In genomic region chr7:2710256-2710655, GRCh38 we compare ENCODE assay signal across 10 cellular contexts. TPM values are rescaled to one million over a fixed set of nuclear protein-coding genes. Genes with fewer than 3 reads are reported as not detected.
DNase-seq lines count a peak whose midpoint lies in the region; ATAC-seq and TF ChIP-seq lines count a peak whose summit lies in the region.
"Had no signal": no experiment of that assay in that cellular context is flagged by ENCODE, and none has a peak within 500 bp of the region (broad histone marks: within the 10 kb centered on the region; RNA-seq: fewer than 3 reads in every experiment).

No MANE protein-coding gene starts in this region.

- peak overlapping the region; percentile 81 for H3K27ac Mint-ChIP-seq in central memory CD8-positive, alpha-beta T cell (ENCODE audit: low read depth)
- H3K27ac Mint-ChIP-seq in osteocyte (ENCODE audit: unreplicated experiment) (no peak overlapping the region), endothelial cell (ENCODE audit: unreplicated experiment) (no peak overlapping the region)

- DNase-seq in NAMALWA (ENCODE audit: low spot score) (peak; percentile 85), osteocyte (ENCODE audit: extremely low spot score, unreplicated experiment) (no peak), endothelial cell (ENCODE audit: low spot score) (no peak), NCI-H524 treated with DMSO at 0.1 percent for 48 hours (lab: John Stamatoyannopoulos, UW) (no peak), epidermal melanocyte (ENCODE audit: insufficient read length, low spot score) (no peak)
- peak; percentile 49 to 59 for DNase-seq in central memory CD8-positive, alpha-beta T cell (ENCODE audit: low spot score in 2 of 2)

- peaks cover 14% of the 10 kb centered on the region for H3K36me3 Mint-ChIP-seq in central memory CD8-positive, alpha-beta T cell (ENCODE audit: insufficient read depth)
- H3K36me3 Mint-ChIP-seq in osteocyte (ENCODE audit: unreplicated experiment) (peaks cover 14% of the 10 kb centered on the region), endothelial cell (ENCODE audit: low read depth, unreplicated experiment) (peaks cover 18% of the 10 kb centered on the region)

- peak overlapping the region; percentile 85 to 98 (median 93) for H3K4me2 ChIP-seq in BLaER1 treated with 17β-estradiol and CSF1 and Interleukin-3, amounts not matched to agents 10 nM and 100 nM

- no peaks in the 10 kb centered on the region for H3K27me3 Mint-ChIP-seq in central memory CD8-positive, alpha-beta T cell
- H3K27me3 Mint-ChIP-seq in osteocyte (ENCODE audit: unreplicated experiment) (no peaks in the 10 kb centered on the region), endothelial cell (ENCODE audit: unreplicated experiment) (peaks cover 16% of the 10 kb centered on the region)

- H3K9ac ChIP-seq in BLaER1 treated with 17β-estradiol and CSF1 and Interleukin-3, amounts not matched to agents 10 nM and 100 nM = peak overlapping the region; percentile 4 to 78 (median 45); a peak in 18 of 22 replicates

- TF ChIP-seq CTCF in osteocyte (IDR thresholded peaks at IDR 0.05) = no peak
- no peak for TF ChIP-seq CTCF in endothelial cell (IDR thresholded peaks at IDR 0.05; ENCODE audit: unreplicated experiment)

- peak overlapping the region in 8 of 11 experiments; percentile 58 to 83 (median 72); a peak in 14 of 22 replicates for H3K27ac ChIP-seq in BLaER1 treated with 17β-estradiol and CSF1 and Interleukin-3, amounts not matched to agents 10 nM and 100 nM
- H3K27ac ChIP-seq: heart left ventricle, thoracic aorta had no signal

- H4K20me1 ChIP-seq in BLaER1 treated with 17β-estradiol and CSF1 and Interleukin-3, amounts not matched to agents 10 nM and 100 nM = peaks cover 0 to 49% (median 0%) of the 10 kb centered on the region in 11 experiments; a peak in 4 of 22 replicates

- H3K36me3 ChIP-seq in BLaER1 treated with 17β-estradiol and CSF1 and Interleukin-3, amounts not matched to agents 10 nM and 100 nM = no peaks in the 10 kb centered on the region
- H3K36me3 ChIP-seq: thoracic aorta had no signal

- peak overlapping the region; percentile 22 to 57 (median 36); a peak in 17 of 20 replicates for H3K4me3 ChIP-seq in BLaER1 treated with 17β-estradiol and CSF1 and Interleukin-3, amounts not matched to agents 10 nM and 100 nM

- no peaks in the 10 kb centered on the region for H3K9me3 Mint-ChIP-seq in central memory CD8-positive, alpha-beta T cell
- no peaks in the 10 kb centered on the region for H3K9me3 Mint-ChIP-seq in osteocyte (ENCODE audit: unreplicated experiment)
- H3K9me3 Mint-ChIP-seq in endothelial cell (ENCODE audit: unreplicated experiment) = no peaks in the 10 kb centered on the region

- ATAC-seq in GM21423 (IDR thresholded peaks at IDR 0.05; ENCODE audit: unreplicated experiment) = peak; percentile 32
- ATAC-seq in central memory CD8-positive, alpha-beta T cell (replicated peaks; ENCODE audit: extremely low read depth, poor library complexity, severe bottlenecking) = peak; percentile 75

- H3K9me3 ChIP-seq in BLaER1 treated with 17β-estradiol and CSF1 and Interleukin-3, amounts not matched to agents 10 nM and 100 nM (replicated peaks in 1 of 11) = peaks cover 0 to 6% (median 0%) of the 10 kb centered on the region in 11 experiments; a peak in 1 of 22 replicates
- H3K9me3 ChIP-seq: thoracic aorta had no signal

- H3K4me1 ChIP-seq in BLaER1 treated with 17β-estradiol and CSF1 and Interleukin-3, amounts not matched to agents 10 nM and 100 nM = peaks cover 64 to 100% (median 93%) of the 10 kb centered on the region in 10 experiments

- H3K4me1 Mint-ChIP-seq in central memory CD8-positive, alpha-beta T cell = peaks cover 28% of the 10 kb centered on the region
- peaks cover 9% of the 10 kb centered on the region for H3K4me1 Mint-ChIP-seq in osteocyte (ENCODE audit: unreplicated experiment)
- peaks cover 28% of the 10 kb centered on the region for H3K4me1 Mint-ChIP-seq in endothelial cell (ENCODE audit: unreplicated experiment)

- peak overlapping the region; percentile 82 for H3K4me3 Mint-ChIP-seq in central memory CD8-positive, alpha-beta T cell
- no peak overlapping the region for H3K4me3 Mint-ChIP-seq in osteocyte (ENCODE audit: unreplicated experiment)
- H3K4me3 Mint-ChIP-seq in endothelial cell (ENCODE audit: unreplicated experiment) = no peak overlapping the region

- H3K27me3 ChIP-seq in BLaER1 treated with 17β-estradiol and CSF1 and Interleukin-3, amounts not matched to agents 10 nM and 100 nM = peaks cover 0 to 38% (median 0%) of the 10 kb centered on the region in 11 experiments; a peak in 7 of 22 replicates
- H3K27me3 ChIP-seq: heart left ventricle had no signal

RNA-seq across cellular contexts. Expression of gene AMZ1, which starts 22.3 kb away (rescaled TPM):
- 5.8 and 6.6 TPM in 2 replicates for total RNA-seq in osteocyte
- 0.05 TPM for total RNA-seq in endothelial cell (ENCODE audit: unreplicated experiment)

Comparison
In these comparisons a context has a peak if more than half of its experiments do, and no peak if none do; other contexts are left out.
1. DNase-seq: peak in NAMALWA (single experiment) and central memory CD8-positive, alpha-beta T cell (2 of 2); none in osteocyte (single experiment), endothelial cell (single experiment), NCI-H524 treated with DMSO at 0.1 percent for 48 hours (single experiment) and epidermal melanocyte (single experiment).